ENCODE assay signal across 25 cellular contexts in the genomic region with DNA sequence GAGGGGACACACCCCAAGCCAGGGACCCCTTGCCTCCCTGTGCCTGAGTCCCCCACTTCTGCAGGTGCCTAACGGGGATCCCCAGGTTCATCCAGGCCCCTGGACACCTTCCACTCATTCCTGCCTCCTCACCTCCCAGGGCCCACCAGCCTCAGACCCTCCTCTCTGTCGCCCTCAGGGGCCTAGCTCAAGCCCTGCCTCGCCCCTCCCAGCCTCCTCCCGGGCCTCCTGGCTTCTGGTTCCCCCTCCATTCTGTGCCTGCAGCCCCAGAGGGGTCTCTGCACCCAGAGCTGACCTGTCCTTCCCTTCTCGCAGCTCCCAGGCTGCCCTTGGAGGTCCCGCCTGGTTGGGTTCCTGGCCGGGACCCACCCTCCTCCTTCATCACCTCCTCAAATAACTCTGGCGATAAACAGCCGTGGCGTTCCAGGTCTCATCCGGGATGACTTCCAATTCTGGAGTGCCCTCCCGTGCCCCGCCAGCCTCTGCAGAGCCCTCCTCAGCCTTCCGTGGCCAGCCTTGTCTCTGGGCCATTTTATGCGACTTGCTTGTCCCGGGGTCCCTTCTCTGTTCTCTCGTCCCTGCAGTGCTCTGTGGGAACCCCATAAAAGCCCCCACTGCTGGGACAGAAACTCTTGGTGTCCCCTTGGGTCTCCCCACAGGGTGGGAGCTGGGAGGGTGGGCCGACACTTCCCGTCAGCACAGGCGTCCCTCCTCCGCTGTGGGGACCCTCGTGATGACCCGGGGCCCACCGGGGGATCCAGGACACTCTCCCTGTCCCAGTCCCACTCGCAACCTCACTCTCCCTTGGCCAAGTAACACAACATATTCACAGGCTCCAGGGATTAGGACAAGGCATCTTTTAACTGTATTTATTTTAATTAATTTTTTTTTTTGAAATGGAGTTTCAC. TPM values are rescaled to one million over a fixed set of nuclear protein-coding genes. Genes with fewer than 3 reads are reported as not detected.
DNase-seq lines count a peak whose midpoint lies in the region; ATAC-seq, FAIRE-seq and TF ChIP-seq lines count a peak whose summit lies in the region.
"Had no signal": no experiment of that assay in that cellular context is flagged by ENCODE, and none has a peak within 500 bp of the region (broad histone marks: within the 10 kb centered on the region; RNA-seq: fewer than 3 reads in every experiment).

No MANE protein-coding gene starts in this region.

- no peaks in the 10 kb centered on the region for H3K9me3 Mint-ChIP-seq in activated naive CD4-positive, alpha-beta T cell treated with anti-CD3 and anti-CD28 coated beads, Interleukin-2, amount 50 U/mL, for 72 hours
- no peaks in the 10 kb centered on the region for H3K9me3 Mint-ChIP-seq in activated naive CD4-positive, alpha-beta T cell treated with anti-CD3 and anti-CD28 coated beads, Interleukin-2, amount 10 ng/mL, durations not matched to agents 7 days and 5 days
- H3K9me3 Mint-ChIP-seq in nephron progenitor cell = no peaks in the 10 kb centered on the region
- H3K9me3 Mint-ChIP-seq: type B pancreatic cell had no signal

- no peak overlapping the region for H3K4me3 Mint-ChIP-seq in activated naive CD4-positive, alpha-beta T cell treated with anti-CD3 and anti-CD28 coated beads, Interleukin-2, amount 10 ng/mL, durations not matched to agents 7 days and 5 days
- peak overlapping the region; percentile 54 for H3K4me3 Mint-ChIP-seq in nephron progenitor cell
- H3K4me3 Mint-ChIP-seq: type B pancreatic cell had no signal

- TF ChIP-seq CTCF in nephron progenitor cell (IDR thresholded peaks at IDR 0.05) = no peak

- CTCF ChIA-PET in activated naive CD4-positive, alpha-beta T cell treated with anti-CD3 and anti-CD28 coated beads, Interleukin-2, amount 10 ng/mL, durations not matched to agents 7 days and 5 days (lab: Charles Lee) = no interaction called here

- no peaks in the 10 kb centered on the region for H3K27me3 Mint-ChIP-seq in activated naive CD4-positive, alpha-beta T cell treated with anti-CD3 and anti-CD28 coated beads, Interleukin-2, amount 10 ng/mL, durations not matched to agents 7 days and 5 days
- H3K27me3 Mint-ChIP-seq in nephron progenitor cell (ENCODE audit: low read depth, poor library complexity) = peaks cover 8% of the 10 kb centered on the region

- FAIRE-seq in GM19239 (lab: Jason Lieb, UNC) = no peak
- FAIRE-seq: astrocyte, GM12878, H54 had no signal

- no peak for ATAC-seq in activated naive CD4-positive, alpha-beta T cell treated with anti-CD3 and anti-CD28 coated beads, Interleukin-2, amount 50 U/mL, for 72 hours

- H3K4me1 Mint-ChIP-seq in activated naive CD4-positive, alpha-beta T cell treated with anti-CD3 and anti-CD28 coated beads, Interleukin-2, amount 10 ng/mL, durations not matched to agents 7 days and 5 days = no peaks in the 10 kb centered on the region
- peaks cover 14% of the 10 kb centered on the region for H3K4me1 Mint-ChIP-seq in nephron progenitor cell

- DNase-seq in activated naive CD4-positive, alpha-beta T cell treated with anti-CD3 and anti-CD28 coated beads, Interleukin-2, amount 50 U/mL, for 72 hours (ENCODE audit: low spot score in 2 of 2) = no peak
- no peak for DNase-seq in activated naive CD4-positive, alpha-beta T cell treated with anti-CD3 and anti-CD28 coated beads, Interleukin-2, amount 10 ng/mL, durations not matched to agents 7 days and 5 days
- DNase-seq in cardiac septum (ENCODE audit: low spot score) = peak; percentile 90
- no peak for DNase-seq in nephron progenitor cell
- DNase-seq in NCI-H1092 treated with DMSO at 0.1 percent for 48 hours (lab: John Stamatoyannopoulos, UW) = no peak
- no peak for DNase-seq in SW 1271 (lab: John Stamatoyannopoulos, UW)
- no peak for DNase-seq in GM19239 (ENCODE audit: insufficient read length, low spot score)
- DNase-seq in GM19238 (ENCODE audit: insufficient read length, low spot score) = no peak
- DNase-seq: activated CD4-positive, alpha-beta T cell treated with anti-CD3 and anti-CD28 coated beads, Interleukin-2, amount 50 U/mL, for 4 hours; activated naive CD4-positive, alpha-beta T cell treated with Interleukin-2 at 50 U/mL for 16 hours; C1 segment of cervical spinal cord; cortex of kidney; kidney glomerular epithelial cell; NCI-H1417; NCI-H2171; NCI-H69; nucleus accumbens; SHP77; stimulated activated naive CD4-positive, alpha-beta T cell treated with Interleukin-2 at 50 U/mL for 16 hours; T-helper 1 cell had no signal

- no peaks in the 10 kb centered on the region for H3K36me3 Mint-ChIP-seq in activated naive CD4-positive, alpha-beta T cell treated with anti-CD3 and anti-CD28 coated beads, Interleukin-2, amount 50 U/mL, for 72 hours
- H3K36me3 Mint-ChIP-seq in activated naive CD4-positive, alpha-beta T cell treated with anti-CD3 and anti-CD28 coated beads, Interleukin-2, amount 10 ng/mL, durations not matched to agents 7 days and 5 days = no peaks in the 10 kb centered on the region
- no peaks in the 10 kb centered on the region for H3K36me3 Mint-ChIP-seq in nephron progenitor cell (ENCODE audit: low read depth)
- H3K36me3 Mint-ChIP-seq: type B pancreatic cell had no signal

- intact Hi-C loops in cardiac septum (cut with DNase I) = no loop called here

- peak overlapping the region; percentile 55 to 65 for H3K27ac Mint-ChIP-seq in activated naive CD4-positive, alpha-beta T cell treated with anti-CD3 and anti-CD28 coated beads, Interleukin-2, amount 50 U/mL, for 72 hours
- H3K27ac Mint-ChIP-seq in activated naive CD4-positive, alpha-beta T cell treated with anti-CD3 and anti-CD28 coated beads, Interleukin-2, amount 10 ng/mL, durations not matched to agents 7 days and 5 days = no peak overlapping the region
- H3K27ac Mint-ChIP-seq in nephron progenitor cell = no peak overlapping the region
- H3K27ac Mint-ChIP-seq: type B pancreatic cell had no signal

RNA-seq across cellular contexts. Expression of a gene that starts 9.2 kb away (rescaled TPM):
- total RNA-seq in activated naive CD4-positive, alpha-beta T cell treated with anti-CD3 and anti-CD28 coated beads, Interleukin-2, amount 50 U/mL, for 72 hours = 10 to 100 TPM; 27.6 to 29.5 TPM
- total RNA-seq in cardiac septum = 36.1 TPM
- total RNA-seq: astrocyte had no signal

RNA-seq across cellular contexts. Expression of a gene that starts 11.9 kb away (rescaled TPM):
- not detected for total RNA-seq in activated naive CD4-positive, alpha-beta T cell treated with anti-CD3 and anti-CD28 coated beads, Interleukin-2, amount 50 U/mL, for 72 hours
- not detected for total RNA-seq in cardiac septum
- total RNA-seq: astrocyte, GM12878, mucosa of descending colon had no signal

RNA-seq across cellular contexts. Expression of a gene that starts 25.2 kb away (rescaled TPM):
- under 1 TPM; 0.60 to 0.96 TPM for total RNA-seq in activated naive CD4-positive, alpha-beta T cell treated with anti-CD3 and anti-CD28 coated beads, Interleukin-2, amount 50 U/mL, for 72 hours
- total RNA-seq in cardiac septum = 1.1 TPM
- total RNA-seq: astrocyte, GM12878 had no signal

RNA-seq across cellular contexts. Expression of a gene that starts 25.5 kb away (rescaled TPM):
- 10 to 100 TPM; 27.3 to 45.5 TPM for total RNA-seq in activated naive CD4-positive, alpha-beta T cell treated with anti-CD3 and anti-CD28 coated beads, Interleukin-2, amount 50 U/mL, for 72 hours
- 106 TPM for total RNA-seq in cardiac septum
- total RNA-seq: astrocyte had no signal

Comparison
In these comparisons a context has a peak if more than half of its experiments do, and no peak if none do; other contexts are left out.
1. H3K27ac Mint-ChIP-seq: peak in activated naive CD4-positive, alpha-beta T cell treated with anti-CD3 and anti-CD28 coated beads, Interleukin-2, amount 50 U/mL, for 72 hours (2 of 2); none in activated naive CD4-positive, alpha-beta T cell treated with anti-CD3 and anti-CD28 coated beads, Interleukin-2, amount 10 ng/mL, durations not matched to agents 7 days and 5 days (single experiment) and nephron progenitor cell (single experiment).